16 cellular contexts compared by ENCODE assay signal in the genomic region with DNA sequence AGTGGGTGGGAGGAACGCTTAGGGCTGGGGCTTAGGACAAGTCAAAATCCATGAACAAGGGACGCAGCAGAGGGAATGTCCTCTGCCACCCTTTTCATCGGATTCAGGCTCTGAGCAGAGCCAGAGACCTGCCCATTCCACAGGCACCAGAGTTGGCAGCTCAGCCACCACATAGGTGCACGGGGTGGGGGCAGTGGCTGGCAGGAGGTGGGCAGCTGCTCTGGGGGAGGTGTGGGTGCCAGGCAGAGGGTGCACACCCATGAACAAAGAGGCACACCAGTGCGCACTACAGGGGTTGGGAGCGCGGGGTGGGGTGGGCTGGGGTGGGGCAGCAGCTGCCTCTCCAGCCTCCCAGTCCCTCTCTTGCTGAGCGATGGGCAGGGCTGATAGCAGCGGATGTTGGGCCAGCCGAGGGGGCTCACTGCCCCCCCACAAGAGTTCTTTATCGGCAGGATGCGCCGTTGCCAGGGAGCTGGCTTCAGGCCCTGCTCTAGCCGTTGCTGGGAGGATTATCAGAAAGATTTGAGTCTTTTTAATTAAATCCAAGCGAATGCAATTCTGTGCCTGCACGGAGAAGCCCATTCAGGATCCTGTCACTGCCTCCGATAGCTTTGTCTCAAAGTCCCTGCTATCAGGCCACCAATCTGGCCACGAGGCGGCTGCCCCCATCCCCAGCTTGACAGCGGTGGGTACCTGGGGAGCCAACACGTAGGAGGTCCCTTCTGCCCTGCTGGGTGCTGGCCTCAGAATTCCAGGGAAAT.
"Had no signal": no experiment of that assay in that cellular context is flagged by ENCODE, and none has a peak within 500 bp of the region (broad histone marks: within the 10 kb centered on the region; RNA-seq: fewer than 3 reads in every experiment).

No MANE protein-coding gene starts in this region.

- DNase-seq: activated CD4-positive, alpha-beta T cell treated with anti-CD3 and anti-CD28 coated beads, Interleukin-2, amount 50 U/mL, for 48 hours; activated naive CD4-positive, alpha-beta T cell treated with anti-CD3 and anti-CD28 coated beads for 36 hours; gastrocnemius medialis; islet precursor cell; left lung; naive B cell; retina; stimulated activated CD4-positive, alpha-beta T cell treated with anti-CD3 and anti-CD28 coated beads, Interleukin-2, amount 100 ng/mL, for 48 hours; stimulated activated naive B cell treated with anti-CD40 and anti-IgM and Interleukin-4, amounts not matched to agents 10 μg/mL and 1 μg/mL and 100 μg/mL, for 72 hours; T1000; thyroid gland had no signal

- H3K9me3 ChIP-seq: gastrocnemius medialis, left lung, neutrophil, thyroid gland, vagina had no signal

- H3K27me3 ChIP-seq: gastrocnemius medialis, neutrophil, thyroid gland, vagina had no signal

- H3K27ac ChIP-seq: epithelial cell of prostate, gastrocnemius medialis, left lung, neutrophil, thyroid gland, vagina, VCaP had no signal

- H3K27ac Mint-ChIP-seq: activated naive CD4-positive, alpha-beta T cell treated with anti-CD3 and anti-CD28 coated beads for 36 hours; activated T-helper 2 cell treated with anti-CD3 and anti-CD28 coated beads, Interferon-gamma antibody, Interleukin-2, Interleukin-4, amounts not matched to agents 10 μg/mL and 5 μg/mL and 100 μg/mL, durations not matched to agents 14 hours and 24 hours and 36 hours; naive B cell; stimulated activated naive B cell treated with anti-CD40 and anti-IgM and Interleukin-4, amounts not matched to agents 10 μg/mL and 1 μg/mL and 100 μg/mL, for 72 hours had no signal

- H3K9me3 Mint-ChIP-seq: activated naive CD4-positive, alpha-beta T cell treated with anti-CD3 and anti-CD28 coated beads for 36 hours; activated T-helper 2 cell treated with anti-CD3 and anti-CD28 coated beads, Interferon-gamma antibody, Interleukin-2, Interleukin-4, amounts not matched to agents 10 μg/mL and 5 μg/mL and 100 μg/mL, durations not matched to agents 14 hours and 24 hours and 36 hours; naive B cell; stimulated activated naive B cell treated with anti-CD40 and anti-IgM and Interleukin-4, amounts not matched to agents 10 μg/mL and 1 μg/mL and 100 μg/mL, for 72 hours had no signal

- H3K4me3 ChIP-seq: gastrocnemius medialis, left lung, thyroid gland, vagina had no signal

- H3K4me1 ChIP-seq: gastrocnemius medialis, left lung, thyroid gland, vagina had no signal

- ATAC-seq: gastrocnemius medialis; left lung; stimulated activated naive B cell treated with anti-CD40 and anti-IgM and Interleukin-4, amounts not matched to agents 10 μg/mL and 1 μg/mL and 100 μg/mL, for 72 hours had no signal

- H3K36me3 Mint-ChIP-seq: naive B cell; stimulated activated naive B cell treated with anti-CD40 and anti-IgM and Interleukin-4, amounts not matched to agents 10 μg/mL and 1 μg/mL and 100 μg/mL, for 72 hours had no signal

- H3K4me3 Mint-ChIP-seq: activated naive CD4-positive, alpha-beta T cell treated with anti-CD3 and anti-CD28 coated beads for 36 hours; naive B cell; stimulated activated naive B cell treated with anti-CD40 and anti-IgM and Interleukin-4, amounts not matched to agents 10 μg/mL and 1 μg/mL and 100 μg/mL, for 72 hours had no signal

- H3K36me3 ChIP-seq: gastrocnemius medialis, left lung, neutrophil, thyroid gland, vagina had no signal
